ENCODE assay signal across 10 cellular contexts in the genomic region with DNA sequence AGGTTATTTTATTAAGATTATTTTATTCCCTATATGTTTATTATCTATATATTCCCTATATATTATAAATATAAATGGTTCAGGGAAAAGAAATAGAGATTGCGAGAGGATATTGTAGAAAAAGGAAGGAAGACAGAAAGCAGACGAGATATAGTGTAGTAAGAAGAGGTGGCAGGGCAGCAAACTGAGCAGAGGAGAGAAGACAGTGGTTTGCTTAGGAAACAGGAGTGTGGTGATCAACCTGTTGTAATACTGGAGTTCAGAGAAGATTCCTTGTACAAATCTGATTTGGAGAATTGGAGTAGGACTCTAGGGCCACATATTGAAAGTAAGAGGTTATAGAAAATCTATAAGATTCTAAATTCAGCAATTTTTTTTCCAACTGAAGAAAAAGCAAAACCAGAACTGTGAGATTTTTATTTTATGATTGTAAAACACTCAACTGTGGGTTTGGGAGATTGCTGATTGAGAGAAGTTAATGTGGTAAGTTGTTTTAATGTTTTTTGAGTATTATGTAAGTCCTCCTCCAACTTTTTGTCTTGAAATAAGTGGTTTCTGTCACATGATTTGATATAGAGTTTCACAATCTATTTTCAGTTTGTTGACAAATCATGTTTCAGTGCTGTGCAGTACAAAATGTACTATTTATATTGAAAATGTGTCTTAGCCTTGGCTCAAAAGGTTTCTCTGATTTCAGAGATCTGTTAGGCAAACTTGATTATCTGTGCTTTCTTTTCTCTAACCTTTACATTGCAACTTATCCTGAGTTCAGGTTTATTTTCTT. TPM values are rescaled to one million over a fixed set of nuclear protein-coding genes. Genes with fewer than 3 reads are reported as not detected.
DNase-seq lines count a peak whose midpoint lies in the region; ATAC-seq and TF ChIP-seq lines count a peak whose summit lies in the region.
"Had no signal": no experiment of that assay in that cellular context is flagged by ENCODE, and none has a peak within 500 bp of the region (broad histone marks: within the 10 kb centered on the region; RNA-seq: fewer than 3 reads in every experiment).

No MANE protein-coding gene starts in this region.

- no peak overlapping the region for H2AFZ ChIP-seq in osteoblast (ENCODE audit: low read length)

- H3K27me3 ChIP-seq in osteoblast (ENCODE audit: insufficient read depth, low read length), result no peaks in the 10 kb centered on the region

- H3K27me3 Mint-ChIP-seq in activated CD4-positive, alpha-beta T cell treated with anti-CD3 and anti-CD28 coated beads, Interleukin-2, amount 10 ng/mL, durations not matched to agents 7 days and 5 days, result no peaks in the 10 kb centered on the region
- H3K27me3 Mint-ChIP-seq: activated naive CD8-positive, alpha-beta T cell had no signal

- peaks cover 2% of the 10 kb centered on the region for H3K36me3 ChIP-seq in osteoblast (ENCODE audit: insufficient read depth, low read length)

- no peaks in the 10 kb centered on the region for H3K36me3 Mint-ChIP-seq in activated CD4-positive, alpha-beta T cell treated with anti-CD3 and anti-CD28 coated beads, Interleukin-2, amount 10 ng/mL, durations not matched to agents 7 days and 5 days (ENCODE audit: low read depth)

- H3K9me3 ChIP-seq in osteoblast (ENCODE audit: low read depth, low read length), result no peaks in the 10 kb centered on the region

- no peaks in the 10 kb centered on the region for H3K4me1 ChIP-seq in osteoblast (ENCODE audit: insufficient read depth, low read length)

- POLR2A ChIA-PET in activated CD4-positive, alpha-beta T cell treated with anti-CD3 and anti-CD28 coated beads, Interleukin-2, amount 10 ng/mL, durations not matched to agents 7 days and 5 days (lab: Charles Lee), result no interaction called here
- POLR2A ChIA-PET in RWPE1 (lab: Yijun Ruan, JAX; ENCODE audit: low non-redundant PET), result no interaction called here

- H3K9me3 Mint-ChIP-seq in activated CD4-positive, alpha-beta T cell treated with anti-CD3 and anti-CD28 coated beads, Interleukin-2, amount 10 ng/mL, durations not matched to agents 7 days and 5 days, result no peaks in the 10 kb centered on the region

- peaks cover 5% of the 10 kb centered on the region for H3K4me1 Mint-ChIP-seq in activated CD4-positive, alpha-beta T cell treated with anti-CD3 and anti-CD28 coated beads, Interleukin-2, amount 10 ng/mL, durations not matched to agents 7 days and 5 days

- CTCF ChIA-PET in activated CD4-positive, alpha-beta T cell treated with anti-CD3 and anti-CD28 coated beads, Interleukin-2, amount 10 ng/mL, durations not matched to agents 7 days and 5 days (lab: Charles Lee), result no interaction called here
- CTCF ChIA-PET in RWPE1 (lab: Yijun Ruan, JAX), result no interaction called here

- no peak for TF ChIP-seq CTCF in osteoblast (IDR thresholded peaks at IDR 0.05; ENCODE audit: extremely low read depth, low read depth, low read length)
- TF ChIP-seq CTCF in RWPE1 (conservative IDR thresholded peaks at IDR 0.05; ENCODE audit: low read depth), result no peak

- DNase-seq in SKM-1 (lab: John Stamatoyannopoulos, UW; ENCODE audit: unreplicated experiment) (peak; percentile 8), osteoblast (ENCODE audit: insufficient read length, low spot score, missing footprints) (peak; percentile 45), anterior cingulate cortex (lab: John Stamatoyannopoulos, UW) (no peak), RWPE1 (ENCODE audit: low spot score) (no peak)
- no peak for DNase-seq in activated CD4-positive, alpha-beta T cell treated with anti-CD3 and anti-CD28 coated beads, Interleukin-2, amount 10 ng/mL, durations not matched to agents 7 days and 5 days
- no peak for DNase-seq in activated CD8-positive, alpha-beta memory T cell treated with anti-CD3 and anti-CD28 coated beads for 24 hours

- no peaks in the 10 kb centered on the region for H4K20me1 ChIP-seq in osteoblast (ENCODE audit: insufficient read depth, low read length)

- H3K4me3 ChIP-seq in osteoblast (ENCODE audit: insufficient read depth, low read length), result no peak overlapping the region

- H3K79me2 ChIP-seq in osteoblast (ENCODE audit: insufficient read depth, low read length), result no peaks in the 10 kb centered on the region

- H3K4me2 ChIP-seq in osteoblast (ENCODE audit: insufficient read depth, low read length), result no peak overlapping the region

- ATAC-seq in GM18511 (IDR thresholded peaks at IDR 0.05; ENCODE audit: unreplicated experiment) (peak; percentile 91), HG02840 (IDR thresholded peaks at IDR 0.05; ENCODE audit: low FRiP score, unreplicated experiment) (peak; percentile 80)
- ATAC-seq: HCT116 had no signal

- H3K27ac ChIP-seq in osteoblast (ENCODE audit: low read depth, low read length) (no peak overlapping the region), RWPE1 (no peak overlapping the region)

- no peak overlapping the region for H3K27ac Mint-ChIP-seq in activated CD4-positive, alpha-beta T cell treated with anti-CD3 and anti-CD28 coated beads, Interleukin-2, amount 10 ng/mL, durations not matched to agents 7 days and 5 days
- H3K27ac Mint-ChIP-seq: activated naive CD8-positive, alpha-beta T cell had no signal

- H3K4me3 Mint-ChIP-seq in activated CD4-positive, alpha-beta T cell treated with anti-CD3 and anti-CD28 coated beads, Interleukin-2, amount 10 ng/mL, durations not matched to agents 7 days and 5 days, result no peak overlapping the region
- H3K4me3 Mint-ChIP-seq: activated naive CD8-positive, alpha-beta T cell had no signal

RNA-seq across cellular contexts. Expression of gene AMY2B, which starts 9.6 kb away (rescaled TPM):
- 6.2 and 6.8 TPM in 2 replicates for total RNA-seq in osteoblast
- total RNA-seq in activated CD4-positive, alpha-beta T cell treated with anti-CD3 and anti-CD28 coated beads, Interleukin-2, amount 10 ng/mL, durations not matched to agents 7 days and 5 days, result 10 to 100 TPM in 1 of 2 experiments, 1 to 10 TPM in 1; 8.5 to 10.6 TPM

RNA-seq across cellular contexts. Expression of gene RNPC3, which starts 36.3 kb away (rescaled TPM):
- total RNA-seq in osteoblast, result 18.5 and 23.3 TPM in 2 replicates
- total RNA-seq in activated CD4-positive, alpha-beta T cell treated with anti-CD3 and anti-CD28 coated beads, Interleukin-2, amount 10 ng/mL, durations not matched to agents 7 days and 5 days, result 10 to 100 TPM; 28.3 to 38.5 TPM

RNA-seq across cellular contexts. Expression of gene AMY2A, which starts 55.4 kb away (rescaled TPM):
- total RNA-seq in osteoblast, result not detected in 2 replicates
- total RNA-seq in activated CD4-positive, alpha-beta T cell treated with anti-CD3 and anti-CD28 coated beads, Interleukin-2, amount 10 ng/mL, durations not matched to agents 7 days and 5 days, result not detected

Comparison
In these comparisons a context has a peak if more than half of its experiments do, and no peak if none do; other contexts are left out.
1. DNase-seq: peak in SKM-1 (single experiment) and osteoblast (single experiment); none in anterior cingulate cortex (0 of 58), activated CD4-positive, alpha-beta T cell treated with anti-CD3 and anti-CD28 coated beads, Interleukin-2, amount 10 ng/mL, durations not matched to agents 7 days and 5 days (single experiment), RWPE1 (single experiment) and activated CD8-positive, alpha-beta memory T cell treated with anti-CD3 and anti-CD28 coated beads for 24 hours (single experiment).